In the genomic region with DNA sequence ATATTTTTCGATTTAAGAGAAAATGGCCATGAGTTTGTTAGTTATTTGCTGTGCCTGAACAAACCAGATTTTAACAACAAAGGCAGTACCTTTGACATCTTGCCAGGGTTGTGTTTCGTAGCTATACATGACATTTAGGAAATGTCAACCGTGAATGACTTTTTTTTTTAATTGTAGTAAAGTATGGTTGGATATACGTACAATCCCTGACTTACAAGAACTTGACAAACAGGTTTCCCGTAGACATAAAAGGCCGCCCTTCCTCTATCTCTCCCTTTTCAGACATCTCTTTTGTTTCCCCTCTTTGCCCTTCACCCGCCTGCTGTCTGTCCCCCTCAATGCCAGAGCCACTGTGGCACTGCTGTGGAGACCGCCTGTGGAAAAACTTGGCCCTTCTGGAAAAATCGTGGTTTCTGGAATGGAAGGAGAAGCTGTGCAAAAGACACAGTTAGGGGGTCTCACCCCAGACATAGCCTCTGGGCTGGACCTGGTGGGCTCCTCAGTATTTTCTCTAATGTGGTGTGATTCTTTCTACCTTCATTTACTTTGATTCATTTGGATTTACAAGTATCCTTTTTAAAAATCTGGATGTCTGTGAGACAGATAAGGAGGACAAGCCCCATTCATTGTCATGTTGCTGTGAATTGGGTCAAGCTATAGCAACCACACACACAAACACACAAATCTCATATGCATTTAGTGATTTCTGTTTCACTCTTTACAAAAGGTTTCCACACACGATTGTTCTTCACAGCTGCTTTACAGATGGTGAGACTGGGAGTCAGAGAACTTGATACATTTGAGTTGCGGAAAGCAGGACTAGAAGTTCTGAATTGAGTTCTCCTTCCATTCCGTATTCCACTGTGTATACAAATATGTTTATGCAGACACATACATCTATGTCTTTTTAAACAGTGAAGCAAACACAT, we compare ENCODE assay signal across 19 cellular contexts. TPM values are rescaled to one million over a fixed set of nuclear protein-coding genes. Genes with fewer than 3 reads are reported as not detected.
DNase-seq lines count a peak whose midpoint lies in the region; TF ChIP-seq lines count a peak whose summit lies in the region.
"Had no signal": no experiment of that assay in that cellular context is flagged by ENCODE, and none has a peak within 500 bp of the region (broad histone marks: within the 10 kb centered on the region; RNA-seq: fewer than 3 reads in every experiment).

No MANE protein-coding gene starts in this region.

- no peaks in the 10 kb centered on the region for H3K27me3 ChIP-seq in H9 (ENCODE audit: insufficient read depth, low read length)
- H3K27me3 ChIP-seq: colonic mucosa, gastroesophageal sphincter, ovary, stomach had no signal

- no peaks in the 10 kb centered on the region for H3K9me3 ChIP-seq in H9 (ENCODE audit: control insufficient read depth, low read depth, low read length)
- H3K9me3 ChIP-seq: colonic mucosa, gastroesophageal sphincter, ovary, stomach had no signal

- no peak overlapping the region for H4K8ac ChIP-seq in H9 (replicated peaks; ENCODE audit: insufficient read length, low read depth, low read length)

- no peak overlapping the region for H3K4me3 ChIP-seq in epithelial cell of esophagus (ENCODE audit: low read length)
- H3K4me3 ChIP-seq: colonic mucosa, gastroesophageal sphincter, ovary, stomach had no signal

- H3K79me1 ChIP-seq in H9 (ENCODE audit: insufficient read depth, low read depth, low read length, poor library complexity, severe bottlenecking) = peaks cover 3% of the 10 kb centered on the region

- H3K18ac ChIP-seq in H9 (ENCODE audit: insufficient read length, low read depth, low read length) = no peak overlapping the region

- H3K27ac ChIP-seq in H9 (ENCODE audit: insufficient read length, low read depth, low read length) = peak overlapping the region; percentile 34
- H3K27ac ChIP-seq: colonic mucosa, gastroesophageal sphincter, ovary, stomach, VCaP had no signal

- no peak overlapping the region for H4K91ac ChIP-seq in H9 (ENCODE audit: insufficient read length, low read depth, low read length)

- H2BK5ac ChIP-seq in H9 (ENCODE audit: insufficient read length, low read length) = no peak overlapping the region

- H3K4ac ChIP-seq in H9 (ENCODE audit: low read depth, low read length) = no peak overlapping the region

- H3K23ac ChIP-seq in H9 (ENCODE audit: insufficient read length, low read depth, low read length) = no peak overlapping the region

- H3K4me1 Mint-ChIP-seq in H9 (peaks cover 73 to 79% of the 10 kb centered on the region in 2 experiments), nephron (peaks cover 82% of the 10 kb centered on the region)
- H3K4me1 Mint-ChIP-seq: activated naive CD4-positive, alpha-beta T cell treated with anti-CD3 and anti-CD28 coated beads, Interleukin-2, amount 10 ng/mL, durations not matched to agents 7 days and 5 days had no signal

- TF ChIP-seq CTCF in H9 (conservative IDR thresholded peaks at IDR 0.05) = no peak
- TF ChIP-seq CTCF in epithelial cell of esophagus (IDR thresholded peaks at IDR 0.05; ENCODE audit: insufficient read depth, low read depth, low read length, missing control alignments) = no peak
- TF ChIP-seq CTCF in nephron (IDR thresholded peaks at IDR 0.05; ENCODE audit: unreplicated experiment in 3 of 3) = no peak

- no peak overlapping the region for H3T11ph ChIP-seq in H9 (ENCODE audit: low read length)

- H4K20me1 ChIP-seq in H9 (ENCODE audit: control insufficient read depth, insufficient read depth, insufficient read length) = no peaks in the 10 kb centered on the region

- DNase-seq in H9 (no peak), NCI-H526 (lab: John Stamatoyannopoulos, UW) (peak; percentile 16 to 60), epithelial cell of esophagus (ENCODE audit: low read depth) (peak; percentile 40), NCI-H187 (lab: John Stamatoyannopoulos, UW) (no peak), COR-L47 (lab: John Stamatoyannopoulos, UW) (no peak)
- no peak for DNase-seq in activated T-cell treated with anti-CD3 and anti-CD28 coated beads, Interleukin-2, amount 50 U/mL, for 1 hour
- no peak for DNase-seq in effector CD4-positive, alpha-beta T cell
- DNase-seq: activated CD4-positive, alpha-beta memory T cell treated with anti-CD3 and anti-CD28 coated beads for 36 hours; activated naive CD4-positive, alpha-beta T cell treated with anti-CD3 and anti-CD28 coated beads, Interleukin-2, amount 10 ng/mL, durations not matched to agents 7 days and 5 days; aorta; colonic mucosa; Karpas-422; left ventricle myocardium superior; NCI-H1092 treated with DMSO at 0.1 percent for 48 hours; ovary; stomach had no signal

- no peak overlapping the region for H2AFZ ChIP-seq in H9 (ENCODE audit: low read length)

- H3K9me3 Mint-ChIP-seq in H9 (peaks cover 0 to 2% of the 10 kb centered on the region in 2 experiments; a peak in 3 of 5 replicates), nephron (no peaks in the 10 kb centered on the region)
- H3K9me3 Mint-ChIP-seq: activated CD4-positive, alpha-beta memory T cell treated with anti-CD3 and anti-CD28 coated beads for 36 hours; activated naive CD4-positive, alpha-beta T cell treated with anti-CD3 and anti-CD28 coated beads, Interleukin-2, amount 10 ng/mL, durations not matched to agents 7 days and 5 days had no signal

- no peak overlapping the region for H3K9ac ChIP-seq in H9 (ENCODE audit: extremely low read depth, insufficient read length, low read length)

- no peak overlapping the region for H2BK120ac ChIP-seq in H9 (ENCODE audit: low read depth, low read length, poor library complexity, severe bottlenecking)

- no peak overlapping the region for H3K4me2 ChIP-seq in H9 (ENCODE audit: insufficient read depth, insufficient read length, low read length)

- H3K36me3 Mint-ChIP-seq in H9 (ENCODE audit: insufficient read depth in 1 of 3, low read depth in 3 of 3) (peaks cover 2 to 8% (median 5%) of the 10 kb centered on the region in 3 experiments), nephron (ENCODE audit: low read depth) (peaks cover 2% of the 10 kb centered on the region)
- H3K36me3 Mint-ChIP-seq: activated naive CD4-positive, alpha-beta T cell treated with anti-CD3 and anti-CD28 coated beads, Interleukin-2, amount 10 ng/mL, durations not matched to agents 7 days and 5 days had no signal

- no peak overlapping the region for H2BK15ac ChIP-seq in H9 (ENCODE audit: low read depth, low read length)

- no CpG with 5 or more reads among the region's 12 CpGs for whole genome bisulfite sequencing in H9 (ENCODE audit: extremely low coverage, insufficient read length, low lambda C conversion rate)

- H3K4me3 Mint-ChIP-seq in H9 (no peak overlapping the region), nephron (peak overlapping the region in 1 of 3 experiments; percentile 3)
- H3K4me3 Mint-ChIP-seq: activated CD4-positive, alpha-beta memory T cell treated with anti-CD3 and anti-CD28 coated beads for 36 hours; activated naive CD4-positive, alpha-beta T cell treated with anti-CD3 and anti-CD28 coated beads, Interleukin-2, amount 10 ng/mL, durations not matched to agents 7 days and 5 days had no signal

- H3K27me3 Mint-ChIP-seq in H9 (ENCODE audit: low read depth) = no peaks in the 10 kb centered on the region
- no peaks in the 10 kb centered on the region for H3K27me3 Mint-ChIP-seq in nephron (ENCODE audit: low read depth)
- H3K27me3 Mint-ChIP-seq: activated CD4-positive, alpha-beta memory T cell treated with anti-CD3 and anti-CD28 coated beads for 36 hours; activated naive CD4-positive, alpha-beta T cell treated with anti-CD3 and anti-CD28 coated beads, Interleukin-2, amount 10 ng/mL, durations not matched to agents 7 days and 5 days had no signal

- H2BK20ac ChIP-seq in H9 (ENCODE audit: low read depth, low read length, poor library complexity, severe bottlenecking) = no peak overlapping the region

- H3K23me2 ChIP-seq in H9 (ENCODE audit: insufficient read length, low read depth, low read length, poor library complexity, severe bottlenecking) = no peaks in the 10 kb centered on the region

- H3K27ac Mint-ChIP-seq in H9 (peak overlapping the region; percentile 68 to 94 (median 85); a peak in 6 of 7 replicates), nephron (peak overlapping the region; percentile 88 to 92 (median 90))
- H3K27ac Mint-ChIP-seq: activated CD4-positive, alpha-beta memory T cell treated with anti-CD3 and anti-CD28 coated beads for 36 hours; activated naive CD4-positive, alpha-beta T cell treated with anti-CD3 and anti-CD28 coated beads, Interleukin-2, amount 10 ng/mL, durations not matched to agents 7 days and 5 days had no signal

- H3K79me2 ChIP-seq in H9 (ENCODE audit: insufficient read depth, low read length) = peaks cover 27% of the 10 kb centered on the region; the same call in 1 of the 2 replicates

- peaks cover 38% of the 10 kb centered on the region for H3K4me1 ChIP-seq in H9 (ENCODE audit: insufficient read depth, low read length)
- H3K4me1 ChIP-seq: colonic mucosa had no signal

- H2BK12ac ChIP-seq in H9 (ENCODE audit: insufficient read length, low read depth, low read length) = no peak overlapping the region

- H4K5ac ChIP-seq in H9 (ENCODE audit: insufficient read length, low read depth, low read length) = no peak overlapping the region

- no peak overlapping the region for H2AK5ac ChIP-seq in H9 (ENCODE audit: insufficient read length, low read length)

- H3K14ac ChIP-seq in H9 (ENCODE audit: insufficient read depth, low read length) = peak overlapping the region; percentile 52; the same call in 1 of the 2 replicates

- H3K56ac ChIP-seq in H9 (ENCODE audit: insufficient read length, low read depth, low read length) = no peak overlapping the region

RNA-seq across cellular contexts. Expression of gene SPATS2L, which starts 48.6 kb away (rescaled TPM):
- 45.9 and 47.3 TPM in 2 replicates for total RNA-seq in H9 (2021)

Comparison
In these comparisons a context has a peak if more than half of its experiments do, and no peak if none do; other contexts are left out.
1. DNase-seq: peak in NCI-H526 (2 of 2) and epithelial cell of esophagus (single experiment); none in H9 (single experiment), activated T-cell treated with anti-CD3 and anti-CD28 coated beads, Interleukin-2, amount 50 U/mL, for 1 hour (single experiment), effector CD4-positive, alpha-beta T cell (single experiment), NCI-H187 (0 of 2) and COR-L47 (single experiment).